1 cellular context compared by ENCODE assay signal in genomic region chr11:66880484-66881211, GRCh38.
TF ChIP-seq lines count a peak whose summit lies in the region.

No MANE protein-coding gene starts in this region.

TF ChIP-seq in GM12878, 131 proteins besides CTCF, POLR2A, EP300 and RAD21:
- TF ChIP-seq KLF5 (IDR thresholded peaks at IDR 0.05; ENCODE audit: partially characterized antibody): no peak
- TF ChIP-seq BRCA1 (IDR thresholded peaks at IDR 0.05; ENCODE audit: low read depth, low read length): no peak
- no peak for TF ChIP-seq RELA (IDR thresholded peaks at IDR 0.05; ENCODE audit: borderline replicate concordance, partially characterized antibody)
- TF ChIP-seq KDM1A (IDR thresholded peaks at IDR 0.05; ENCODE audit: borderline replicate concordance): no peak
- TF ChIP-seq WRNIP1 (IDR thresholded peaks at IDR 0.05; ENCODE audit: borderline replicate concordance, low read depth, low read length): no peak
- TF ChIP-seq REST (IDR thresholded peaks at IDR 0.05; ENCODE audit: low read depth, low read length): no peak
- TF ChIP-seq MEF2A (IDR thresholded peaks at IDR 0.05; ENCODE audit: insufficient read depth, low read depth, low read length): no peak
- no peak for TF ChIP-seq STAT3 (IDR thresholded peaks at IDR 0.05; ENCODE audit: low read depth, low read length)
TF ChIP-seq in GM12878: peak in this region for 0.
